Comparison of ENCODE assay signal across 7 cellular contexts in the genomic region with DNA sequence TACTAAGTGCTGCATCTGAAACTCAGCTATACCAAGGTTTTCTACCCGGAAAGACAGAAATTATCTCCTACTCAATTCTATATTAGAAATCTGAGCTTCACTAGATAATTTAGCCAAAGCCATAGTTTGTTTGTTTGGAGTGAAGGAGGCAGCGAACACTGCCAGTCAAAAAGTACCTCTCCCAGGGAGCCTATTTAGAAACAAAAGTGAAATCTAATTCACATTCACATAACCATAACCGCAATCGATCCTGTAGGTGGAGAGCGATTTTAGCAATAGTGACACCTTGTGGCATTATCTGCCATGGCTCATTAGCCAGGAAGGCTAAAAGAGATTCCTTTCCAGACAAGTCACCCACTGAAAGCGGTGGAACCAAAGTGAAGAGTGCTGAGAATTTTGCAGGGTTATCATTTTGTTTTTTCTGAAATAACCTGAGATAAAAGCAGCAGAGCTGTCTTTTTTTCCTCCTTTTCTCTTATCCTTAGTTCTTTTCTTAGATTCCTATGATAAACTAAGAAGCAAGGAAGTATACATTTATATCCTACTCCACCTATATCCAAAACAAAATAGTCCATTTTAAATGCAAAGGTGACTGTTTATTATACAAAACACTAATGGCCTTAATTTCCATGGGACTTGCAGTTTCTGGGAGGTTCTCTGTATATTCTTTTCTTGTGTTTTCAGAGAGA.
A peak's percentile ranks its signal among the peaks of the same experiment; 100 is the strongest.
DNase-seq lines count a peak whose midpoint lies in the region; ATAC-seq and TF ChIP-seq lines count a peak whose summit lies in the region.

No MANE protein-coding gene starts in this region.

- H3K4me1 ChIP-seq in GM23248 (ENCODE audit: insufficient read depth) (peaks cover 12% of the 10 kb centered on the region), Panc1 (ENCODE audit: control insufficient read depth, insufficient read depth, low read length) (no peaks in the 10 kb centered on the region), right atrium auricular region (no peaks in the 10 kb centered on the region), sigmoid colon (no peaks in the 10 kb centered on the region)

- no peaks in the 10 kb centered on the region for H3K27me3 ChIP-seq in GM23248 (replicated peaks; ENCODE audit: insufficient read depth)
- H3K27me3 ChIP-seq in Panc1 (ENCODE audit: control insufficient read depth, insufficient read depth, low read length), result peaks cover 3% of the 10 kb centered on the region
- no peaks in the 10 kb centered on the region for H3K27me3 ChIP-seq in right atrium auricular region
- H3K27me3 ChIP-seq in sigmoid colon, result no peaks in the 10 kb centered on the region

- no TSS peak for BruUV-seq in Panc1 (replicated peaks; lab: Mats Ljungman, UMichigan)

- H3K9me2 ChIP-seq in GM23248 (ENCODE audit: insufficient read depth), result no peaks in the 10 kb centered on the region

- H3K36me3 ChIP-seq in GM23248 (ENCODE audit: low read depth), result no peaks in the 10 kb centered on the region
- H3K36me3 ChIP-seq in Panc1 (ENCODE audit: control insufficient read depth, insufficient read depth, low read length), result no peaks in the 10 kb centered on the region
- no peaks in the 10 kb centered on the region for H3K36me3 ChIP-seq in right atrium auricular region
- no peaks in the 10 kb centered on the region for H3K36me3 ChIP-seq in sigmoid colon

- H3K9ac ChIP-seq in GM23248, result peak overlapping the region; percentile 40; the same call in 1 of the 2 replicates

- intact Hi-C loops in Panc1 (cut with micrococcal nuclease; ENCODE audit: unreplicated experiment) (loop anchor here (2.0 to 10.0 kb wide), 4 partner anchors 186 to 843 kb away; no protein-coding TSS in a partner anchor), sigmoid colon (cut with DNase I) (loop anchor here (2.0 kb wide), 1 partner anchor 185 kb away; no protein-coding TSS in a partner anchor)

- no peaks in the 10 kb centered on the region for H4K20me1 ChIP-seq in GM23248 (ENCODE audit: insufficient read depth)

- in situ Hi-C loops in GM23248 (cut with MboI), result loop anchor here (10.0 kb wide), 1 partner anchor 183 kb away; a partner anchor contains a TSS
- in situ Hi-C loops in KBM-7 (cut with MboI; ENCODE audit: low pct_unique_long_range_greater_than_20kb, low sequenced_read_pairs), result no loop called here
- in situ Hi-C loops in Panc1 (cut with HindIII; ENCODE audit: low pct_unique_long_range_greater_than_20kb, low sequenced_read_pairs), result no loop called here

- CTCF ChIA-PET in Panc1 (lab: Charles Lee), result interaction anchor here (0.6 to 0.8 kb wide), 2 partner anchors 160 to 183 kb away, joined by 3 to 4 read pairs; no protein-coding TSS in a partner anchor

- no peak overlapping the region for H3K27ac ChIP-seq in GM23248
- H3K27ac ChIP-seq in Panc1 (ENCODE audit: low read length), result no peak overlapping the region
- no peak overlapping the region for H3K27ac ChIP-seq in right atrium auricular region
- no peak overlapping the region for H3K27ac ChIP-seq in sigmoid colon

- peak overlapping the region; percentile 94 for H3K4me2 ChIP-seq in GM23248 (ENCODE audit: unreplicated experiment)

- H3K9me3 ChIP-seq in GM23248 (ENCODE audit: low read depth) (no peaks in the 10 kb centered on the region), Panc1 (ENCODE audit: control insufficient read depth, insufficient read depth, low read depth, low read length) (no peaks in the 10 kb centered on the region), right atrium auricular region (no peaks in the 10 kb centered on the region), sigmoid colon (no peaks in the 10 kb centered on the region)

- no peaks in the 10 kb centered on the region for H3K9me3 Mint-ChIP-seq in activated naive CD8-positive, alpha-beta T cell treated with anti-CD3 and anti-CD28 coated beads, Interleukin-2, amount 50 U/mL, for 24 hours

- peaks cover 28% of the 10 kb centered on the region for H3K27me3 Mint-ChIP-seq in activated naive CD8-positive, alpha-beta T cell treated with anti-CD3 and anti-CD28 coated beads, Interleukin-2, amount 50 U/mL, for 24 hours

- TF ChIP-seq CTCF in GM12865 (IDR thresholded peaks at IDR 0.05; ENCODE audit: insufficient read depth, low read depth, low read length, missing control alignments) (peak; percentile 70), Panc1 (IDR thresholded peaks at IDR 0.05) (peak; percentile 81), right atrium auricular region (IDR thresholded peaks at IDR 0.05) (peak; percentile 63 to 83), sigmoid colon (IDR thresholded peaks at IDR 0.05) (peak; percentile 37 to 75 (median 68))

- H3K4me1 Mint-ChIP-seq in activated naive CD8-positive, alpha-beta T cell treated with anti-CD3 and anti-CD28 coated beads, Interleukin-2, amount 50 U/mL, for 24 hours, result peaks cover 15% of the 10 kb centered on the region

- H3K4me3 Mint-ChIP-seq in activated naive CD8-positive, alpha-beta T cell treated with anti-CD3 and anti-CD28 coated beads, Interleukin-2, amount 50 U/mL, for 24 hours, result peak overlapping the region; percentile 52

- POLR2A ChIA-PET in Panc1 (lab: Charles Lee), result no interaction called here

- no peaks in the 10 kb centered on the region for H3K36me3 Mint-ChIP-seq in activated naive CD8-positive, alpha-beta T cell treated with anti-CD3 and anti-CD28 coated beads, Interleukin-2, amount 50 U/mL, for 24 hours (ENCODE audit: low read depth)

- H2AFZ ChIP-seq in GM23248, result peak overlapping the region; percentile 83

- DNase-seq in GM12865 (ENCODE audit: low read depth), result peak; percentile 89
- peak; percentile 83 for DNase-seq in GM23248
- peak; percentile 68 for DNase-seq in KBM-7
- peak; percentile 54 for DNase-seq in Panc1 (ENCODE audit: low read depth, low spot score)
- peak; percentile 34 for DNase-seq in activated naive CD8-positive, alpha-beta T cell treated with anti-CD3 and anti-CD28 coated beads, Interleukin-2, amount 50 U/mL, for 24 hours
- DNase-seq in right atrium auricular region (ENCODE audit: low spot score), result no peak
- no peak for DNase-seq in sigmoid colon

- H3F3A ChIP-seq in GM23248 (ENCODE audit: insufficient read depth), result no peaks in the 10 kb centered on the region

- no peak for TF ChIP-seq EP300 in sigmoid colon (IDR thresholded peaks at IDR 0.05)

- TF ChIP-seq POLR2A in sigmoid colon (IDR thresholded peaks at IDR 0.05), result no peak

- H3K79me2 ChIP-seq in GM23248 (ENCODE audit: insufficient read depth), result no peaks in the 10 kb centered on the region

- H3K27ac Mint-ChIP-seq in activated naive CD8-positive, alpha-beta T cell treated with anti-CD3 and anti-CD28 coated beads, Interleukin-2, amount 50 U/mL, for 24 hours, result peak overlapping the region; percentile 28

- ATAC-seq in Panc1, result peak; percentile 84
- ATAC-seq in activated naive CD8-positive, alpha-beta T cell treated with anti-CD3 and anti-CD28 coated beads, Interleukin-2, amount 50 U/mL, for 24 hours, result peak; percentile 88

- 2 to 3% methylated on average over 6 of the region's 6 CpGs for WGBS in GM23248 (ENCODE audit: low coverage in 1 of 2, low lambda C conversion rate in 2 of 2, missing lambda C conversion rate in 2 of 2), 2 experiments
- WGBS in sigmoid colon, 2 donors, result 15 to 17% methylated on average over 6 of the region's 6 CpGs

- H3K4me3 ChIP-seq in GM12865 (ENCODE audit: low read depth, low read length) (peak overlapping the region; percentile 8; the same call in 1 of the 2 replicates), GM23248 (peak overlapping the region; percentile 72), Panc1 (ENCODE audit: low read depth in 2 of 2, low read length in 2 of 2) (peak overlapping the region in 1 of 2 experiments; percentile 23; a peak in 2 of 4 replicates), right atrium auricular region (peak overlapping the region in 1 of 2 donors; percentile 20), sigmoid colon (peak overlapping the region in 3 of 4 donors; percentile 26 to 31 (median 27))

Comparison
In these comparisons a context has a peak if more than half of its experiments do, and no peak if none do; other contexts are left out.
1. DNase-seq: peak in GM12865 (single experiment), GM23248 (single experiment), KBM-7 (single experiment), Panc1 (single experiment) and activated naive CD8-positive, alpha-beta T cell treated with anti-CD3 and anti-CD28 coated beads, Interleukin-2, amount 50 U/mL, for 24 hours (single experiment); none in right atrium auricular region (single experiment) and sigmoid colon (single experiment).
2. Peak in every context shown above with its lines, with median percentiles within 50 percentile points of each other: CTCF ChIP-seq.